In the genomic region with DNA sequence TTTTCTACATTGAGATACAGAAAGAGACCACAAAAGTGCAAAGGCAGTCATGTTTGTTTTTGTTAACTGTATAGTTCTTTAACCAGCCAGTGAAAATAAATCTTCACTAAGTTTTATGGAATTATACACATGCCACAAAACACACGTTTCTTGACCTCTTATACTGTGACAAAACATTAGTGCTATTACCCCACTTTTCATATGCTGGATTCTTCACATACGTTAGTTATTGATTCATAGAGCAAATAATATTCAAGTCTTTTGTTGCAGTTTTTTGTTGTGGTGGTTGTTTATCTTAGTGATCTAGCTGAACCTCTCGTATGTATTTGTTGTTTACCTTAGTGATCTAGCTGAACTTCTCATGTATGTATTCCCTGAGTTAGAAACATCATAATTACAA, we compare ENCODE assay signal across 32 cellular contexts.
"Had no signal": no experiment of that assay in that cellular context is flagged by ENCODE, and none has a peak within 500 bp of the region (broad histone marks: within the 10 kb centered on the region; RNA-seq: fewer than 3 reads in every experiment).

No MANE protein-coding gene starts in this region.

- H3K9me3 Mint-ChIP-seq: naive B cell; natural killer cell; stimulated activated naive B cell treated with anti-CD40 and anti-IgM and Interleukin-4, amounts not matched to agents 10 μg/mL and 1 μg/mL and 100 μg/mL, for 72 hours had no signal

- H3K4me3 ChIP-seq: hepatocyte, left lung, lower lobe of right lung, neural progenitor cell, ovary, prostate gland, skin epidermis, stomach, testis, thyroid gland, transverse colon, upper lobe of right lung had no signal

- FAIRE-seq: urothelium cell line had no signal

- H3K4me1 ChIP-seq: left lung, lower lobe of right lung, neural progenitor cell, prostate gland, stomach, testis, thyroid gland, transverse colon, upper lobe of right lung had no signal

- H3K9me3 ChIP-seq: left lung, lower lobe of right lung, neutrophil, ovary, prostate gland, stomach, testis, thyroid gland, transverse colon, upper lobe of right lung had no signal

- H3K4me2 ChIP-seq: hepatocyte, neural progenitor cell had no signal

- H3K27ac ChIP-seq: hepatocyte, left lung, lower lobe of right lung, neural progenitor cell, neutrophil, ovary, prostate gland, skin epidermis, stomach, testis, thyroid gland, transverse colon, upper lobe of right lung had no signal

- H3K36me3 ChIP-seq: lower lobe of right lung, neural progenitor cell, neutrophil, ovary, prostate gland, thyroid gland, transverse colon, upper lobe of right lung had no signal

- H3K27me3 Mint-ChIP-seq: naive B cell; stimulated activated naive B cell treated with anti-CD40 and anti-IgM and Interleukin-4, amounts not matched to agents 10 μg/mL and 1 μg/mL and 100 μg/mL, for 72 hours had no signal

- ATAC-seq: left colon; left lung; lower lobe of right lung; natural killer cell; right cardiac atrium; sciatic nerve; stimulated activated naive B cell treated with anti-CD40 and anti-IgM and Interleukin-4, amounts not matched to agents 10 μg/mL and 1 μg/mL and 100 μg/mL, for 72 hours; stimulated activated naive CD8-positive, alpha-beta T cell treated with anti-CD3 and anti-CD28 coated beads, Interleukin-15, Interleukin-2, amounts not matched to agents 100 U/mL and 50 U/mL, for 24 hours; upper lobe of right lung had no signal

- H3K27ac Mint-ChIP-seq: mesothelial cell of epicardium; natural killer cell; nephron progenitor cell; neural progenitor cell; stimulated activated naive B cell treated with anti-CD40 and anti-IgM and Interleukin-4, amounts not matched to agents 10 μg/mL and 1 μg/mL and 100 μg/mL, for 72 hours had no signal

- DNase-seq: kidney; left colon; left lung; lower lobe of right lung; mammary epithelial cell; mesendoderm; naive B cell; natural killer cell; nephron progenitor cell; occipital lobe; ovary; retina; right cardiac atrium; stimulated activated CD4-positive, alpha-beta T cell treated with anti-CD3 and anti-CD28 coated beads, Interleukin-12 subunit alpha, Interleukin-12 subunit beta, amount 100 ng/mL, for 4 hours; stimulated activated CD4-positive, alpha-beta T cell treated with anti-CD3 and anti-CD28 coated beads, Interleukin-15, amount 100 ng/mL, for 24 hours; stimulated activated CD4-positive, alpha-beta T cell treated with anti-CD3 and anti-CD28 coated beads, Interleukin-2, amount 100 ng/mL, for 24 hours; stimulated activated CD4-positive, alpha-beta T cell treated with anti-CD3 and anti-CD28 coated beads, Interleukin-4, amount 100 ng/mL, for 1 hour; stimulated activated naive B cell treated with anti-CD40 and anti-IgM and Interleukin-4, amounts not matched to agents 10 μg/mL and 1 μg/mL and 100 μg/mL, for 72 hours; stimulated activated naive CD8-positive, alpha-beta T cell treated with anti-CD3 and anti-CD28 coated beads, Interleukin-15, Interleukin-2, amounts not matched to agents 100 U/mL and 50 U/mL, for 24 hours; stomach; testis; thyroid gland; transverse colon; upper lobe of right lung had no signal

- H2AFZ ChIP-seq: hepatocyte, neural progenitor cell had no signal

- H3K9ac ChIP-seq: neural progenitor cell had no signal

- H3K27me3 ChIP-seq: hepatocyte, left lung, neural progenitor cell, neutrophil, ovary, stomach, testis, thyroid gland, transverse colon, upper lobe of right lung had no signal

- H3K4me1 Mint-ChIP-seq: natural killer cell, nephron progenitor cell, neural progenitor cell had no signal

- H3K4me3 Mint-ChIP-seq: mesothelial cell of epicardium; naive B cell; natural killer cell; nephron progenitor cell; neural progenitor cell; stimulated activated naive B cell treated with anti-CD40 and anti-IgM and Interleukin-4, amounts not matched to agents 10 μg/mL and 1 μg/mL and 100 μg/mL, for 72 hours had no signal
